In genomic region chr14:71240154-71240553, GRCh38 we compare ENCODE assay signal across 1 cellular context.
TF ChIP-seq lines count a peak whose summit lies in the region.

No MANE protein-coding gene starts in this region.

TF ChIP-seq in HepG2, 621 proteins besides CTCF, POLR2A, EP300 and RAD21 (continued from another document and continues in another):
- TF ChIP-seq SKIL (CRISPR knock-in tag; IDR thresholded peaks at IDR 0.05; ENCODE audit: borderline replicate concordance) (no peak), GABPA (IDR thresholded peaks at IDR 0.05; ENCODE audit: low read depth, low read length) (no peak), GABPA (CRISPR knock-in tag; IDR thresholded peaks at IDR 0.05; ENCODE audit: low read depth) (peak; percentile 59), AKNA (CRISPR knock-in tag; IDR thresholded peaks at IDR 0.05; ENCODE audit: borderline replicate concordance) (no peak), ZNF569 (CRISPR knock-in tag; IDR thresholded peaks at IDR 0.05; ENCODE audit: borderline replicate concordance) (no peak), TFE3 (CRISPR knock-in tag; IDR thresholded peaks at IDR 0.05) (peak; percentile 45; the same call in 1 of the 2 replicates), SOX5 (CRISPR knock-in tag; IDR thresholded peaks at IDR 0.05; ENCODE audit: borderline replicate concordance) (peak; percentile 48; the same call in 1 of the 2 replicates), TEAD3 (CRISPR knock-in tag; optimal IDR thresholded peaks at IDR 0.05; ENCODE audit: borderline replicate concordance) (peak; percentile 29), HOMEZ (CRISPR knock-in tag; IDR thresholded peaks at IDR 0.05; ENCODE audit: low read depth) (peak; percentile 63; the same call in 1 of the 2 replicates), ZNF710 (CRISPR knock-in tag; IDR thresholded peaks at IDR 0.05; ENCODE audit: borderline replicate concordance) (peak; percentile 23; the same call in 1 of the 2 replicates), ZNF607 (CRISPR knock-in tag; IDR thresholded peaks at IDR 0.05; ENCODE audit: borderline replicate concordance) (peak; percentile 64; the same call in 1 of the 2 replicates), ZNF644 (CRISPR knock-in tag; IDR thresholded peaks at IDR 0.05; ENCODE audit: low read depth) (0 out of 2 replicates have a peak, but pooled peaks have one; percentile 34), RXRB (CRISPR knock-in tag; IDR thresholded peaks at IDR 0.05; ENCODE audit: borderline replicate concordance) (0 out of 2 replicates have a peak, but pooled peaks have one; percentile 35), ZNF335 (CRISPR knock-in tag; IDR thresholded peaks at IDR 0.05) (0 out of 2 replicates have a peak, but pooled peaks have one; percentile 21), ELF3 (CRISPR knock-in tag; IDR thresholded peaks at IDR 0.05) (peak; percentile 91), SAP130 (CRISPR knock-in tag; IDR thresholded peaks at IDR 0.05; ENCODE audit: low read depth) (0 out of 2 replicates have a peak, but pooled peaks have one; percentile 19), SALL1 (CRISPR knock-in tag; IDR thresholded peaks at IDR 0.05) (peak; percentile 76), ELF1 (CRISPR knock-in tag; IDR thresholded peaks at IDR 0.05) (peak; percentile 58; the same call in 1 of the 2 replicates), ZNF709 (CRISPR knock-in tag; IDR thresholded peaks at IDR 0.05) (no peak), MED1 (CRISPR knock-in tag; IDR thresholded peaks at IDR 0.05) (0 out of 2 replicates have a peak, but pooled peaks have one; percentile 36), THRA (CRISPR knock-in tag; IDR thresholded peaks at IDR 0.05; ENCODE audit: borderline replicate concordance) (no peak), HNF4A (CRISPR knock-in tag; IDR thresholded peaks at IDR 0.05) (peak; percentile 30; the same call in 1 of the 2 replicates), MAX (IDR thresholded peaks at IDR 0.05) (peak; percentile 81), ETV5 (CRISPR knock-in tag; IDR thresholded peaks at IDR 0.05; ENCODE audit: borderline replicate concordance) (peak; percentile 33; the same call in 1 of the 2 replicates), ZNF609 (CRISPR knock-in tag; IDR thresholded peaks at IDR 0.05; ENCODE audit: borderline replicate concordance) (peak; percentile 21; the same call in 1 of the 2 replicates), MXD3 (CRISPR knock-in tag; IDR thresholded peaks at IDR 0.05) (no peak), GABPB1 (CRISPR knock-in tag; IDR thresholded peaks at IDR 0.05) (peak; percentile 21; the same call in 1 of the 2 replicates), MYC (CRISPR knock-in tag; IDR thresholded peaks at IDR 0.05; ENCODE audit: borderline replicate concordance) (peak; percentile 33; the same call in 1 of the 2 replicates), THAP8 (CRISPR knock-in tag; IDR thresholded peaks at IDR 0.05; ENCODE audit: borderline replicate concordance) (no peak), IRF2 (CRISPR knock-in tag; IDR thresholded peaks at IDR 0.05) (0 out of 2 replicates have a peak, but pooled peaks have one; percentile 44), RARA (CRISPR knock-in tag; IDR thresholded peaks at IDR 0.05) (peak; percentile 70; the same call in 1 of the 2 replicates)
